In genomic region chr17:37609170-37610040, GRCh38 we compare ENCODE assay signal across 1 cellular context.
TF ChIP-seq lines count a peak whose summit lies in the region.

Gene SYNRG (minus strand): TSS chr17:37609418. CDS start chr17:37609355, 63 bp downstream.

TF ChIP-seq in HepG2, 621 proteins besides CTCF, POLR2A, EP300 and RAD21 (continued from another document and continues in another):
- TF ChIP-seq HNF1A (IDR thresholded peaks at IDR 0.05; ENCODE audit: low read depth) (no peak), HNF1A (CRISPR knock-in tag; IDR thresholded peaks at IDR 0.05; ENCODE audit: borderline replicate concordance) (peak; percentile 83; the same call in 1 of the 2 replicates), FUBP1 (CRISPR knock-in tag; IDR thresholded peaks at IDR 0.05; ENCODE audit: borderline replicate concordance) (no peak), ZNF75D (CRISPR knock-in tag; IDR thresholded peaks at IDR 0.05; ENCODE audit: borderline replicate concordance) (no peak), HNRNPUL1 (IDR thresholded peaks at IDR 0.05; ENCODE audit: low read depth, low read length) (0 out of 2 replicates have a peak, but pooled peaks have one; percentile 37), CREB3 (CRISPR knock-in tag; IDR thresholded peaks at IDR 0.05) (no peak), ARNTL (CRISPR knock-in tag; IDR thresholded peaks at IDR 0.05) (peak; percentile 94), IKZF5 (CRISPR knock-in tag; IDR thresholded peaks at IDR 0.05) (peak; percentile 85), SIN3B (IDR thresholded peaks at IDR 0.05; ENCODE audit: low read length) (peak; percentile 66; the same call in 1 of the 2 replicates), XBP1 (CRISPR knock-in tag; IDR thresholded peaks at IDR 0.05) (no peak), ZFAT (CRISPR knock-in tag; conservative IDR thresholded peaks at IDR 0.05) (0 out of 2 replicates have a peak, but pooled peaks have one; percentile 39), ZNF367 (CRISPR knock-in tag; IDR thresholded peaks at IDR 0.05; ENCODE audit: borderline replicate concordance) (0 out of 2 replicates have a peak, but pooled peaks have one; percentile 11), BHLHE40 (IDR thresholded peaks at IDR 0.05; ENCODE audit: low read length) (peak; percentile 99), HINFP (CRISPR knock-in tag; IDR thresholded peaks at IDR 0.05; ENCODE audit: low read depth) (peak; percentile 98), ELF3 (CRISPR knock-in tag; IDR thresholded peaks at IDR 0.05) (peak; percentile 88), ISL2 (CRISPR knock-in tag; IDR thresholded peaks at IDR 0.05) (0 out of 2 replicates have a peak, but pooled peaks have one; percentile 40), KAT7 (CRISPR knock-in tag; IDR thresholded peaks at IDR 0.05; ENCODE audit: borderline replicate concordance) (peak; percentile 87; the same call in 1 of the 2 replicates), MIER3 (CRISPR knock-in tag; IDR thresholded peaks at IDR 0.05; ENCODE audit: borderline replicate concordance) (peak; percentile 62; the same call in 1 of the 2 replicates), E2F1 (CRISPR knock-in tag; IDR thresholded peaks at IDR 0.05) (peak; percentile 35; the same call in 1 of the 2 replicates), ZNF740 (CRISPR knock-in tag; IDR thresholded peaks at IDR 0.05) (0 out of 2 replicates have a peak, but pooled peaks have one; percentile 13), DNMT3B (CRISPR knock-in tag; conservative IDR thresholded peaks at IDR 0.05) (no peak), GZF1 (CRISPR knock-in tag; IDR thresholded peaks at IDR 0.05) (no peak), ETV6 (CRISPR knock-in tag; conservative IDR thresholded peaks at IDR 0.05) (peak; percentile 73), KDM2A (CRISPR knock-in tag; IDR thresholded peaks at IDR 0.05; ENCODE audit: borderline replicate concordance, low read depth) (peak; percentile 100), RBM39 (IDR thresholded peaks at IDR 0.05; ENCODE audit: low read depth, low read length, poor library complexity, severe bottlenecking) (peak; percentile 95), PREB (CRISPR knock-in tag; IDR thresholded peaks at IDR 0.05) (no peak), IRX3 (CRISPR knock-in tag; IDR thresholded peaks at IDR 0.05; ENCODE audit: borderline replicate concordance, low read depth) (peak; percentile 73; the same call in 1 of the 2 replicates), ZNF577 (CRISPR knock-in tag; IDR thresholded peaks at IDR 0.05; ENCODE audit: borderline replicate concordance, low read depth) (no peak), RELA (CRISPR knock-in tag; IDR thresholded peaks at IDR 0.05) (no peak), XRCC5 (optimal IDR thresholded peaks at IDR 0.05; ENCODE audit: low read length) (peak; percentile 56), ZNF205 (CRISPR knock-in tag; IDR thresholded peaks at IDR 0.05) (0 out of 2 replicates have a peak, but pooled peaks have one; percentile 45), ATM (IDR thresholded peaks at IDR 0.05; ENCODE audit: borderline replicate concordance) (no peak), MTA1 (CRISPR knock-in tag; IDR thresholded peaks at IDR 0.05; ENCODE audit: borderline replicate concordance) (peak; percentile 79; the same call in 1 of the 2 replicates), IRF9 (CRISPR knock-in tag; IDR thresholded peaks at IDR 0.05; ENCODE audit: borderline replicate concordance) (peak; percentile 67; the same call in 1 of the 2 replicates), ELF1 (CRISPR knock-in tag; IDR thresholded peaks at IDR 0.05) (peak; percentile 95), TEAD3 (CRISPR knock-in tag; optimal IDR thresholded peaks at IDR 0.05; ENCODE audit: borderline replicate concordance) (no peak), ZBTB1 (CRISPR knock-in tag; IDR thresholded peaks at IDR 0.05; ENCODE audit: borderline replicate concordance) (no peak), NFIB (CRISPR knock-in tag; IDR thresholded peaks at IDR 0.05; ENCODE audit: borderline replicate concordance) (no peak), SYNCRIP (IDR thresholded peaks at IDR 0.05; ENCODE audit: insufficient read depth, low read depth, low read length) (no peak), ZNF691 (CRISPR knock-in tag; IDR thresholded peaks at IDR 0.05; ENCODE audit: borderline replicate concordance, low read depth) (no peak; the same call in 1 of the 2 replicates), FOXK2 (IDR thresholded peaks at IDR 0.05) (no peak), ZNF414 (CRISPR knock-in tag; IDR thresholded peaks at IDR 0.05) (no peak), MYPOP (CRISPR knock-in tag; IDR thresholded peaks at IDR 0.05) (peak; percentile 41; the same call in 1 of the 2 replicates), CENPT (CRISPR knock-in tag; IDR thresholded peaks at IDR 0.05; ENCODE audit: low read depth) (0 out of 2 replicates have a peak, but pooled peaks have one; percentile 56), AHR (CRISPR knock-in tag; IDR thresholded peaks at IDR 0.05) (0 out of 2 replicates have a peak, but pooled peaks have one; percentile 28)
